In the genomic region with DNA sequence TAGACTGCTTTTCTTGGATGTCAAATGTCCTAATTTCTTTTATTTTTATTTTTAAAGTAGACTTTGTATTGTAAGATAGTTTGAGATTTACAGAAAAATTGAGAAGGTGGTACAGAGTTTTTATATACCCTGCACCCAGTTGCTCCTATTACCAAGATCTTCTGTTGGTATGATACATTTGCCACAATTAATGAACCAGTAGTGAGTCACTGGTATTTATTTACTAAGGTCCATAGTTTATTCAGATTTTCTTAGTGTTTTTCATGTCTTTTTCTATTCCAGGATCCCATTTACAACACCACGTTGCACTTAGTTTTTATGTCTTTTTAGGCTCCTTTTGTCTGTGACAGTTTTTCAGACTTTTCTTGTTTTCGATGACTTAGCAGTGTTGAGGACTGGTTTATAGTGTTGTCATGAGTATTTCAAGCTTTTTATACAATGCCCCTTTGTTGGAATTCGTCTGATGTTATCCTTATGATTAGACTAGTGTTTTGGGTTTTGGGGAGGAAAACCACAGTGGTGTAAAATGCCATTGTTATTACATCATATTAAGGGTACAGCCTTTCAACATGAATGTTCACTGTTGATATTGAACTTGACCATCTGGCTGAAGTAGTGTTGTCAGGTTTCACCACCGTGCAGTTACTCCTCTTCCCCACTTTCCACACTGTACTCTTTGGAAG, we compare ENCODE assay signal across 10 cellular contexts. TPM values are rescaled to one million over a fixed set of nuclear protein-coding genes. Genes with fewer than 3 reads are reported as not detected.
DNase-seq lines count a peak whose midpoint lies in the region; ATAC-seq, FAIRE-seq and TF ChIP-seq lines count a peak whose summit lies in the region.
"Had no signal": no experiment of that assay in that cellular context is flagged by ENCODE, and none has a peak within 500 bp of the region (broad histone marks: within the 10 kb centered on the region; RNA-seq: fewer than 3 reads in every experiment).

No MANE protein-coding gene starts in this region.

- peaks cover 19% of the 10 kb centered on the region for H3K79me2 ChIP-seq in keratinocyte (ENCODE audit: control insufficient read depth, insufficient read depth, low read length)

- no peak overlapping the region for H3K4me3 Mint-ChIP-seq in activated naive CD8-positive, alpha-beta T cell treated with anti-CD3 and anti-CD28 coated beads for 36 hours
- H3K4me3 Mint-ChIP-seq: activated T-cell treated with anti-CD3 and anti-CD28 coated beads, Interleukin-2, amount 50 U/mL, for 4 hours had no signal

- peak overlapping the region; percentile 71 for H3K27ac Mint-ChIP-seq in activated naive CD8-positive, alpha-beta T cell treated with anti-CD3 and anti-CD28 coated beads for 36 hours

- H3K36me3 ChIP-seq in keratinocyte (ENCODE audit: control insufficient read depth in 2 of 2, extremely low read depth in 1 of 2, insufficient read depth in 2 of 2, low read length in 2 of 2), result peaks cover 21 to 39% of the 10 kb centered on the region in 2 experiments

- no peaks in the 10 kb centered on the region for H3K27me3 Mint-ChIP-seq in activated naive CD8-positive, alpha-beta T cell treated with anti-CD3 and anti-CD28 coated beads for 36 hours

- H3K9me1 ChIP-seq in keratinocyte (ENCODE audit: control insufficient read depth, extremely low read depth, insufficient read depth, low read length), result peaks cover 3% of the 10 kb centered on the region

- H3K4me1 ChIP-seq in keratinocyte (ENCODE audit: control insufficient read depth, extremely low read depth, insufficient read depth, low read length), result peaks cover 28% of the 10 kb centered on the region

- no peak for ATAC-seq in GM19351 (IDR thresholded peaks at IDR 0.05; ENCODE audit: unreplicated experiment)
- ATAC-seq: activated T-cell treated with anti-CD3 and anti-CD28 coated beads, Interleukin-2, amount 50 U/mL, for 4 hours had no signal

- H3K9ac ChIP-seq in keratinocyte (ENCODE audit: control insufficient read depth, extremely low read depth, insufficient read depth, low read length), result peak overlapping the region; percentile 46

- no peaks in the 10 kb centered on the region for H3K9me3 ChIP-seq in keratinocyte (ENCODE audit: control insufficient read depth, low read depth, low read length)
- H3K9me3 ChIP-seq: HAP-1 had no signal

- H3K27ac ChIP-seq in HL-60 (replicated peaks) (peak overlapping the region; percentile 36), keratinocyte (ENCODE audit: control insufficient read depth, insufficient read depth, low read length) (peak overlapping the region; percentile 88)

- in situ Hi-C loops in ACHN (cut with HindIII; ENCODE audit: low pct_ligation_motif_present, low pct_unique_long_range_greater_than_20kb, low sequenced_read_pairs), result no loop called here

- FAIRE-seq in keratinocyte (lab: Jason Lieb, UNC), result peak; percentile 94

- H4K20me1 ChIP-seq in keratinocyte (ENCODE audit: control insufficient read depth, extremely low read depth, insufficient read depth, low read length), result no peaks in the 10 kb centered on the region

- no peak overlapping the region for H3K4me3 ChIP-seq in HL-60 (replicated peaks; ENCODE audit: insufficient read depth, low read length)
- peak overlapping the region in 1 of 3 experiments; percentile 30 for H3K4me3 ChIP-seq in keratinocyte (ENCODE audit: control insufficient read depth in 2 of 3, extremely low read depth in 1 of 3, insufficient read depth in 2 of 3, low read depth in 1 of 3, low read length in 3 of 3)
- H3K4me3 ChIP-seq: HAP-1 had no signal

- H3K27me3 ChIP-seq in HL-60 (ENCODE audit: insufficient read depth, poor library complexity, severe bottlenecking), result no peaks in the 10 kb centered on the region
- H3K27me3 ChIP-seq in keratinocyte (ENCODE audit: control insufficient read depth, extremely low read depth, insufficient read depth, low read length), result no peaks in the 10 kb centered on the region

- peak; percentile 33 for DNase-seq in ACHN
- peak in 1 of 2 experiments; percentile 70 for DNase-seq in HL-60 (ENCODE audit: low read depth in 1 of 2, low spot score in 1 of 2)
- DNase-seq in activated naive CD8-positive, alpha-beta T cell treated with anti-CD3 and anti-CD28 coated beads for 36 hours, result no peak
- peak; percentile 56 for DNase-seq in keratinocyte (ENCODE audit: low read depth, low spot score)
- no peak for DNase-seq in RPMI8226
- DNase-seq in stimulated activated CD4-positive, alpha-beta T cell treated with anti-CD3 and anti-CD28 coated beads, Interleukin-15, amount 100 ng/mL, for 24 hours, result no peak
- DNase-seq in NCI-H1930 (lab: John Stamatoyannopoulos, UW), result no peak
- DNase-seq: activated T-cell treated with anti-CD3 and anti-CD28 coated beads, Interleukin-2, amount 50 U/mL, for 4 hours had no signal

- TF ChIP-seq CTCF in HL-60 (IDR thresholded peaks at IDR 0.05; ENCODE audit: insufficient read depth, low read length) (no peak), keratinocyte (optimal IDR thresholded peaks at IDR 0.05 in 1 of 3, IDR thresholded peaks at IDR 0.05 in 1 of 3, conservative IDR thresholded peaks at IDR 0.05 in 1 of 3; ENCODE audit: extremely low read depth in 1 of 3, insufficient read depth in 2 of 3, low read length in 3 of 3) (no peak)

- H3K36me3 Mint-ChIP-seq in activated naive CD8-positive, alpha-beta T cell treated with anti-CD3 and anti-CD28 coated beads for 36 hours, result peaks cover 35% of the 10 kb centered on the region

- peaks cover 12% of the 10 kb centered on the region for H3K4me1 Mint-ChIP-seq in activated naive CD8-positive, alpha-beta T cell treated with anti-CD3 and anti-CD28 coated beads for 36 hours

- peaks cover 1% of the 10 kb centered on the region for H3K9me3 Mint-ChIP-seq in activated naive CD8-positive, alpha-beta T cell treated with anti-CD3 and anti-CD28 coated beads for 36 hours
- H3K9me3 Mint-ChIP-seq: activated T-cell treated with anti-CD3 and anti-CD28 coated beads, Interleukin-2, amount 50 U/mL, for 4 hours had no signal

- no peak overlapping the region for H2AFZ ChIP-seq in keratinocyte (ENCODE audit: control insufficient read depth, low read length)

- dilution Hi-C loops in keratinocyte (cut with MboI; ENCODE audit: extremely low pct_ligation_motif_present, low sequenced_read_pairs), result no loop called here

- H3K4me2 ChIP-seq in keratinocyte (ENCODE audit: control insufficient read depth, extremely low read depth, insufficient read depth, low read depth, low read length), result peak overlapping the region; percentile 56

RNA-seq across cellular contexts. Expression of a gene that starts 35.9 kb away (rescaled TPM):
- total RNA-seq in activated naive CD8-positive, alpha-beta T cell treated with anti-CD3 and anti-CD28 coated beads for 36 hours, result 10 to 100 TPM; 17.1 to 17.4 TPM
- polyA plus RNA-seq in keratinocyte, result 22.8 to 31.0 TPM (median 24.0 TPM) in 3 replicates
- 18.2 TPM for polyA plus RNA-seq in keratinocyte (2011; ENCODE audit: low read depth)
- polyA plus RNA-seq in keratinocyte (2011; cell fraction: cytosol; rRNA removed), result 10.4 and 18.9 TPM in 2 replicates
- 34.2 and 41.7 TPM in 2 replicates for polyA plus RNA-seq in keratinocyte (2011; cell fraction: nucleus; rRNA removed)
- polyA plus RNA-seq in keratinocyte (2012; ENCODE audit: low replicate concordance), result 14.7 and 19.2 TPM in 2 replicates
- polyA minus RNA-seq in keratinocyte, result 5.0 to 32.4 TPM (median 19.9 TPM) in 3 replicates
- polyA minus RNA-seq in keratinocyte (2011; cell fraction: cytosol; rRNA and poly(A)+ RNA removed), result 13.4 TPM
- 31.8 and 48.5 TPM in 2 replicates for polyA minus RNA-seq in keratinocyte (2011; cell fraction: nucleus; rRNA and poly(A)+ RNA removed)

Comparison
In these comparisons a context has a peak if more than half of its experiments do, and no peak if none do; other contexts are left out.
1. DNase-seq: peak in ACHN (single experiment) and keratinocyte (single experiment); none in activated naive CD8-positive, alpha-beta T cell treated with anti-CD3 and anti-CD28 coated beads for 36 hours (single experiment), RPMI8226 (single experiment), stimulated activated CD4-positive, alpha-beta T cell treated with anti-CD3 and anti-CD28 coated beads, Interleukin-15, amount 100 ng/mL, for 24 hours (single experiment) and NCI-H1930 (0 of 2).